ENCODE assay signal across 24 cellular contexts in genomic region chr5:145743396-145744061, GRCh38.
DNase-seq lines count a peak whose midpoint lies in the region; ATAC-seq, FAIRE-seq and TF ChIP-seq lines count a peak whose summit lies in the region.
"Had no signal": no experiment of that assay in that cellular context is flagged by ENCODE, and none has a peak within 500 bp of the region (broad histone marks: within the 10 kb centered on the region; RNA-seq: fewer than 3 reads in every experiment).

No MANE protein-coding gene starts in this region.

- H3K9me3 Mint-ChIP-seq in activated CD4-positive, alpha-beta T cell treated with anti-CD3 and anti-CD28 coated beads, Interleukin-2, amount 10 ng/mL, durations not matched to agents 24 days and 14 days, result peaks cover 3% of the 10 kb centered on the region
- peaks cover 3% of the 10 kb centered on the region for H3K9me3 Mint-ChIP-seq in CD4-positive, alpha-beta T cell
- H3K9me3 Mint-ChIP-seq in Calu3 (ENCODE audit: low read depth, unreplicated experiment), result no peaks in the 10 kb centered on the region

- no peak for TF ChIP-seq RAD21 in HepG2 (CRISPR knock-in tag; IDR thresholded peaks at IDR 0.05)

- no peak for TF ChIP-seq POLR2A in HepG2 (IDR thresholded peaks at IDR 0.05; ENCODE audit: insufficient read depth in 1 of 2, low read depth in 2 of 2, low read length in 2 of 2)

- no peaks in the 10 kb centered on the region for H3K36me3 Mint-ChIP-seq in activated CD4-positive, alpha-beta T cell treated with anti-CD3 and anti-CD28 coated beads, Interleukin-2, amount 10 ng/mL, durations not matched to agents 24 days and 14 days (ENCODE audit: low read depth)
- H3K36me3 Mint-ChIP-seq in CD4-positive, alpha-beta T cell (ENCODE audit: low read depth), result no peaks in the 10 kb centered on the region
- H3K36me3 Mint-ChIP-seq in Calu3 (ENCODE audit: insufficient read depth, unreplicated experiment), result no peaks in the 10 kb centered on the region
- H3K36me3 Mint-ChIP-seq: memory B cell had no signal

- no peaks in the 10 kb centered on the region for H3K4me1 ChIP-seq in SJCRH30
- H3K4me1 ChIP-seq in HepG2 (ENCODE audit: insufficient read depth, low read length), result no peaks in the 10 kb centered on the region
- H3K4me1 ChIP-seq: pancreas, right lobe of liver, vagina had no signal

- in situ Hi-C loops in HepG2 (cut with HindIII; ENCODE audit: extremely low pct_ligation_motif_present, low pct_unique_long_range_greater_than_20kb), result no loop called here

- no peak overlapping the region for H3K27ac Mint-ChIP-seq in activated CD4-positive, alpha-beta T cell treated with anti-CD3 and anti-CD28 coated beads, Interleukin-2, amount 10 ng/mL, durations not matched to agents 24 days and 14 days
- H3K27ac Mint-ChIP-seq in CD4-positive, alpha-beta T cell, result no peak overlapping the region
- no peak overlapping the region for H3K27ac Mint-ChIP-seq in Calu3 (ENCODE audit: unreplicated experiment)
- H3K27ac Mint-ChIP-seq: brain; memory B cell; naive thymus-derived CD8-positive, alpha-beta T cell had no signal

- no peaks in the 10 kb centered on the region for H4K20me1 ChIP-seq in HepG2 (ENCODE audit: insufficient read depth, low read length)

- no peak for FAIRE-seq in HepG2 (lab: Jason Lieb, UNC)
- FAIRE-seq: colon, pancreas, TTC549 had no signal

- no peak for TF ChIP-seq EP300 in HepG2 (IDR thresholded peaks at IDR 0.05; ENCODE audit: low read depth in 2 of 2, low read length in 2 of 2)
- no peak for TF ChIP-seq EP300 in HepG2 (CRISPR knock-in tag; IDR thresholded peaks at IDR 0.05; ENCODE audit: borderline replicate concordance)

- intact Hi-C loops in activated CD4-positive, alpha-beta T cell treated with anti-CD3 and anti-CD28 coated beads, Interleukin-2, amount 10 ng/mL, durations not matched to agents 24 days and 14 days (cut with micrococcal nuclease), result no loop called here
- intact Hi-C loops in CD4-positive, alpha-beta T cell (cut with DNase I, micrococcal nuclease), result no loop called here
- intact Hi-C loops in HepG2 (cut with micrococcal nuclease; ENCODE audit: unreplicated experiment) (no loop called here), Calu3 (cut with micrococcal nuclease; ENCODE audit: unreplicated experiment) (no loop called here)

- POLR2A ChIA-PET in CD4-positive, alpha-beta T cell (lab: Charles Lee), result no interaction called here
- POLR2A ChIA-PET in HepG2 (lab: Yijun Ruan, JAX), result no interaction called here

- DNase-seq in activated CD4-positive, alpha-beta T cell treated with anti-CD3 and anti-CD28 coated beads, Interleukin-2, amount 10 ng/mL, durations not matched to agents 24 days and 14 days, result peak; percentile 73
- no peak for DNase-seq in activated CD4-positive, alpha-beta T cell treated with anti-CD3 and anti-CD28 coated beads for 48 hours
- DNase-seq in CD4-positive, alpha-beta T cell, result no peak
- peak; percentile 71 to 73 for DNase-seq in SJCRH30
- DNase-seq in HepG2 (ENCODE audit: low spot score), result no peak
- DNase-seq in Calu3, result no peak
- DNase-seq in kidney glomerular epithelial cell (lab: John Stamatoyannopoulos, UW), result no peak
- DNase-seq: C1 segment of cervical spinal cord; DMS 273 treated with DMSO at 0.1 percent for 48 hours; Karpas-422; NCI-H1048; NCI-H2029; NCI-H510A; right lobe of liver; stimulated activated CD8-positive, alpha-beta memory T cell treated with anti-CD3 and anti-CD28 coated beads, Interleukin-4, amount 100 ng/mL, for 48 hours; SW 1271 had no signal

- CTCF ChIA-PET in CD4-positive, alpha-beta T cell (lab: Charles Lee), result no interaction called here
- CTCF ChIA-PET in HepG2 (lab: Yijun Ruan, JAX; ENCODE audit: low intra/inter-chr PET ratio, low total read pairs) (no interaction called here), Calu3 (lab: Charles Lee) (no interaction called here)

- no peak for TF ChIP-seq CTCF in CD4-positive, alpha-beta T cell (IDR thresholded peaks at IDR 0.05)
- TF ChIP-seq CTCF in HepG2 (CRISPR knock-in tag; IDR thresholded peaks at IDR 0.05) (no peak), Calu3 (IDR thresholded peaks at IDR 0.05; ENCODE audit: unreplicated experiment) (no peak)

- BruUV-seq in HepG2 (replicated peaks; lab: Mats Ljungman, UMichigan) (no TSS peak), Calu3 (replicated peaks; lab: Mats Ljungman, UMichigan) (no TSS peak)

- no peaks in the 10 kb centered on the region for H3K9me3 ChIP-seq in CD4-positive, alpha-beta T cell (ENCODE audit: control insufficient read depth, low read length)
- no peaks in the 10 kb centered on the region for H3K9me3 ChIP-seq in SJCRH30 (replicated peaks)
- H3K9me3 ChIP-seq in HepG2 (ENCODE audit: low read length), result no peaks in the 10 kb centered on the region
- H3K9me3 ChIP-seq: pancreas, right lobe of liver, vagina had no signal

- H3K4me3 ChIP-seq in SJCRH30 (no peak overlapping the region), HepG2 (replicated peaks in 1 of 3; ENCODE audit: insufficient read depth in 1 of 3, low read depth in 2 of 3, low read length in 3 of 3) (no peak overlapping the region)
- H3K4me3 ChIP-seq: pancreas, right lobe of liver, vagina had no signal

- H3K4me3 Mint-ChIP-seq in activated CD4-positive, alpha-beta T cell treated with anti-CD3 and anti-CD28 coated beads, Interleukin-2, amount 10 ng/mL, durations not matched to agents 24 days and 14 days, result no peak overlapping the region
- no peak overlapping the region for H3K4me3 Mint-ChIP-seq in CD4-positive, alpha-beta T cell
- no peak overlapping the region for H3K4me3 Mint-ChIP-seq in Calu3 (ENCODE audit: low read depth, unreplicated experiment)
- H3K4me3 Mint-ChIP-seq: brain; memory B cell; naive thymus-derived CD8-positive, alpha-beta T cell had no signal

- H3K9ac ChIP-seq in HepG2 (ENCODE audit: insufficient read depth, low read depth, low read length), result no peak overlapping the region

- H3K4me1 Mint-ChIP-seq in activated CD4-positive, alpha-beta T cell treated with anti-CD3 and anti-CD28 coated beads, Interleukin-2, amount 10 ng/mL, durations not matched to agents 24 days and 14 days, result no peaks in the 10 kb centered on the region
- no peaks in the 10 kb centered on the region for H3K4me1 Mint-ChIP-seq in CD4-positive, alpha-beta T cell (ENCODE audit: low read depth)
- no peaks in the 10 kb centered on the region for H3K4me1 Mint-ChIP-seq in Calu3 (ENCODE audit: low read depth, unreplicated experiment)
- H3K4me1 Mint-ChIP-seq: brain; memory B cell; naive thymus-derived CD8-positive, alpha-beta T cell had no signal

- H3K27me3 ChIP-seq in CD4-positive, alpha-beta T cell (ENCODE audit: control insufficient read depth, insufficient read depth, low read length), result no peaks in the 10 kb centered on the region
- no peaks in the 10 kb centered on the region for H3K27me3 ChIP-seq in SJCRH30
- H3K27me3 ChIP-seq in HepG2 (ENCODE audit: control insufficient read depth in 1 of 2, insufficient read depth in 2 of 2, low read length in 2 of 2), result no peaks in the 10 kb centered on the region
- H3K27me3 ChIP-seq: pancreas, right lobe of liver, vagina had no signal

- no peak overlapping the region for H3K27ac ChIP-seq in CD4-positive, alpha-beta T cell (ENCODE audit: low read depth, low read length)
- H3K27ac ChIP-seq in SJCRH30 (no peak overlapping the region), HepG2 (ENCODE audit: extremely low read length, insufficient read depth, low read length) (no peak overlapping the region)
- H3K27ac ChIP-seq: pancreas, right lobe of liver, vagina had no signal

- 91% methylated on average over 3 of the region's 14 CpGs for WGBS in HepG2 (ENCODE audit: low lambda C conversion rate)

- H3K79me2 ChIP-seq in HepG2 (ENCODE audit: insufficient read depth, low read length), result no peaks in the 10 kb centered on the region

- H2AFZ ChIP-seq in HepG2 (ENCODE audit: low read length), result no peak overlapping the region

- H3K4me2 ChIP-seq in HepG2 (ENCODE audit: low read depth, low read length), result no peak overlapping the region

- H3K27me3 Mint-ChIP-seq in activated CD4-positive, alpha-beta T cell treated with anti-CD3 and anti-CD28 coated beads, Interleukin-2, amount 10 ng/mL, durations not matched to agents 24 days and 14 days, result no peaks in the 10 kb centered on the region
- no peaks in the 10 kb centered on the region for H3K27me3 Mint-ChIP-seq in CD4-positive, alpha-beta T cell
- no peaks in the 10 kb centered on the region for H3K27me3 Mint-ChIP-seq in Calu3 (ENCODE audit: unreplicated experiment)
- H3K27me3 Mint-ChIP-seq: brain; memory B cell; naive thymus-derived CD8-positive, alpha-beta T cell had no signal

- ATAC-seq in CD4-positive, alpha-beta T cell (ENCODE audit: poor library complexity), result peak; percentile 49
- ATAC-seq in HepG2 (peak; percentile 82), HG02623 (IDR thresholded peaks at IDR 0.05; ENCODE audit: unreplicated experiment) (no peak)

- H3K36me3 ChIP-seq in SJCRH30, result no peaks in the 10 kb centered on the region
- no peaks in the 10 kb centered on the region for H3K36me3 ChIP-seq in HepG2 (replicated peaks in 1 of 2; ENCODE audit: control insufficient read depth in 1 of 2, insufficient read depth in 2 of 2, low read length in 2 of 2)
- H3K36me3 ChIP-seq: pancreas, right lobe of liver, vagina had no signal

TF ChIP-seq in HepG2, 621 proteins besides CTCF, POLR2A, EP300 and RAD21 (continues in another document):
- TF ChIP-seq NFYB (CRISPR knock-in tag; IDR thresholded peaks at IDR 0.05) (no peak), FUBP1 (CRISPR knock-in tag; IDR thresholded peaks at IDR 0.05; ENCODE audit: borderline replicate concordance) (no peak), ZNF207 (IDR thresholded peaks at IDR 0.05; ENCODE audit: borderline replicate concordance) (no peak), PTBP1 (IDR thresholded peaks at IDR 0.05; ENCODE audit: low read depth, low read length, poor library complexity, severe bottlenecking) (no peak), TEAD2 (CRISPR knock-in tag; IDR thresholded peaks at IDR 0.05) (no peak), CCAR2 (optimal IDR thresholded peaks at IDR 0.05; ENCODE audit: low read depth, low read length) (no peak), CCDC6 (CRISPR knock-in tag; IDR thresholded peaks at IDR 0.05) (no peak), HMG20B (CRISPR knock-in tag; conservative IDR thresholded peaks at IDR 0.05) (no peak)

Comparison
In these comparisons a context has a peak if more than half of its experiments do, and no peak if none do; other contexts are left out.
1. DNase-seq: peak in activated CD4-positive, alpha-beta T cell treated with anti-CD3 and anti-CD28 coated beads, Interleukin-2, amount 10 ng/mL, durations not matched to agents 24 days and 14 days (single experiment) and SJCRH30 (2 of 2); none in activated CD4-positive, alpha-beta T cell treated with anti-CD3 and anti-CD28 coated beads for 48 hours (single experiment), CD4-positive, alpha-beta T cell (0 of 10), HepG2 (single experiment), Calu3 (single experiment) and kidney glomerular epithelial cell (single experiment).